ENCODE assay signal across 8 cellular contexts in the genomic region with DNA sequence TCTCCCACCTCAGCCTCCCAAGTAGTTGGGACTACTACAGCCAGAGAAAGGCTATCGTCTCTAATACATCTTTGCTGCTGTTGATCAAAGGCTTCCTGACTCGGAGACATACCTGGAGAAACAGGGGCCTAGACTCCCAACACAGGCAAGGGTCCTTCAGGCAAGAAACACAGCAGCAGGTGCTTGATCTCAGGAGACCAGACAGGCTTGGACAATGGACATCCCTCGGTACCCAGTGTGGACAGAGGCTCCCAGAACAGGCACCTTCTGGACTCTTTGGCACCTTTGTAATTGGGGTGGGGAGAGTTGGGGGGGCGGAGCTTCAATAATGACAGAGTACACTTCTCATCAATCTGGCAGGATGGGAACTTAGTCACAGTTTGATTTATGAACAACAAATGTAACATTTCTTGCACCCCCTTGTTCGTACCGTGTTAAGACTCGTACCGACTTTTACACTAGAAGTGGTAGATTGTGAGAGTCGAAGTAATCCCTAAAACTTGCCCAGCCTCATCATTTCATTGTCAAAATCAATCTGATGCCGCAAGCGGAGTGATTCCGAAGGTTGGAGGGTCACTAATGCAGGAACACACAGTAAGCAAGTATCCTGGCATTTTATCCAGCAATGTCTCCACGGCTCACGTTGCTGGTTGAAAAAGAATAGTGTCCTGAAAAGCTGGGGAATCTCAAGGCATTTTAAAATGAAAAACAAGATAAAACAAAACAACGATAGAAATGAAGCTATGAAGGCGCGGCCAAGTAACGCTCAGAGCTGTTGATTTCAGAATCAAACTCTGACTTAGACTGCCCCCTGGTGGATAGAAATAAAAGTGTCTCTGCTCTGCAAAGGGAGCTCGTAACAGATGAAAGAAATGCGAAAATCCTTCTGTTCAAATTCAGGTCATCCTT. TPM values are rescaled to one million over a fixed set of nuclear protein-coding genes. Genes with fewer than 3 reads are reported as not detected.
DNase-seq lines count a peak whose midpoint lies in the region; ATAC-seq and TF ChIP-seq lines count a peak whose summit lies in the region.

No MANE protein-coding gene starts in this region.

- no peaks in the 10 kb centered on the region for H3K27me3 ChIP-seq in lower lobe of right lung (ENCODE audit: low read depth)
- H3K27me3 ChIP-seq in stomach, result no peaks in the 10 kb centered on the region

- peak overlapping the region; percentile 25 for H3K4me3 Mint-ChIP-seq in T-helper 17 cell

- H3K9me3 ChIP-seq in T-helper 17 cell (ENCODE audit: control insufficient read depth, low read length, poor library complexity, severe bottlenecking) (no peaks in the 10 kb centered on the region), lower lobe of right lung (no peaks in the 10 kb centered on the region), stomach (peaks cover 0 to 4% (median 0%) of the 10 kb centered on the region in 4 donors)

- H3K36me3 Mint-ChIP-seq in T-helper 17 cell (ENCODE audit: low read depth), result no peaks in the 10 kb centered on the region

- H3K4me3 ChIP-seq in lower lobe of right lung, result no peak overlapping the region
- peak overlapping the region in 1 of 4 donors; percentile 7 for H3K4me3 ChIP-seq in stomach

- intact Hi-C loops in lower lobe of right lung (cut with DNase I) (no loop called here), stomach (cut with DNase I; ENCODE audit: low total_unique reads) (loop anchor here (5.0 kb wide), 1 partner anchor 651 kb away; no protein-coding TSS in a partner anchor)

- peak; percentile 80 for DNase-seq in AG20443 (ENCODE audit: low spot score)
- peak; percentile 71 for DNase-seq in NCI-H146 (lab: John Stamatoyannopoulos, UW)
- peak in 1 of 3 donors; percentile 36 for DNase-seq in T-helper 17 cell
- DNase-seq in dermis blood vessel endothelial cell, result peak; percentile 76
- no peak for DNase-seq in lower lobe of right lung
- peak; percentile 51 for DNase-seq in stomach

- WGBS in stomach, 5 donors, result 46 to 52% (median 50%) methylated on average over 19 to 20 of the region's 20 CpGs

- ATAC-seq in GM18498 (IDR thresholded peaks at IDR 0.05; ENCODE audit: unreplicated experiment) (peak; percentile 92), HG02870 (IDR thresholded peaks at IDR 0.05; ENCODE audit: unreplicated experiment) (peak; percentile 93), T-helper 17 cell (peak; percentile 77), lower lobe of right lung (peak; percentile 76)

- peaks cover 10% of the 10 kb centered on the region for H3K27me3 Mint-ChIP-seq in T-helper 17 cell

- TF ChIP-seq POLR2A in stomach (IDR thresholded peaks at IDR 0.05), result no peak

- H3K27ac Mint-ChIP-seq in T-helper 17 cell, result no peak overlapping the region

- H3K4me1 ChIP-seq in lower lobe of right lung, result no peaks in the 10 kb centered on the region
- H3K4me1 ChIP-seq in stomach, result peaks cover 0 to 7% (median 0%) of the 10 kb centered on the region in 4 donors

- peak; percentile 90 for TF ChIP-seq CTCF in lower lobe of right lung (IDR thresholded peaks at IDR 0.05)
- peak in 5 of 7 experiments; percentile 72 to 92 (median 87) for TF ChIP-seq CTCF in stomach (IDR thresholded peaks at IDR 0.05)

- H3K4me1 Mint-ChIP-seq in T-helper 17 cell, result peaks cover 7% of the 10 kb centered on the region

- H3K36me3 ChIP-seq in lower lobe of right lung (no peaks in the 10 kb centered on the region), stomach (no peaks in the 10 kb centered on the region)

- H3K27ac ChIP-seq in lower lobe of right lung (no peak overlapping the region), stomach (no peak overlapping the region)

- no peak for TF ChIP-seq EP300 in stomach (IDR thresholded peaks at IDR 0.05)

RNA-seq across cellular contexts. Expression of a gene that starts 46.4 kb away (rescaled TPM):
- not detected for total RNA-seq in T-helper 17 cell
- not detected in 2 replicates for total RNA-seq in dermis blood vessel endothelial cell
- total RNA-seq in lower lobe of right lung, result 2.9 TPM
- total RNA-seq in stomach, result 10 to 100 TPM in 1 of 5 donors, 1 to 10 TPM in 2, under 1 TPM in 2; 0.58 to 29.7 (median 1.2) TPM
- polyA plus RNA-seq in stomach, result under 1 TPM; 0.48 to 0.62 (median 0.61) TPM
